ENCODE assay signal across 8 cellular contexts in the genomic region with DNA sequence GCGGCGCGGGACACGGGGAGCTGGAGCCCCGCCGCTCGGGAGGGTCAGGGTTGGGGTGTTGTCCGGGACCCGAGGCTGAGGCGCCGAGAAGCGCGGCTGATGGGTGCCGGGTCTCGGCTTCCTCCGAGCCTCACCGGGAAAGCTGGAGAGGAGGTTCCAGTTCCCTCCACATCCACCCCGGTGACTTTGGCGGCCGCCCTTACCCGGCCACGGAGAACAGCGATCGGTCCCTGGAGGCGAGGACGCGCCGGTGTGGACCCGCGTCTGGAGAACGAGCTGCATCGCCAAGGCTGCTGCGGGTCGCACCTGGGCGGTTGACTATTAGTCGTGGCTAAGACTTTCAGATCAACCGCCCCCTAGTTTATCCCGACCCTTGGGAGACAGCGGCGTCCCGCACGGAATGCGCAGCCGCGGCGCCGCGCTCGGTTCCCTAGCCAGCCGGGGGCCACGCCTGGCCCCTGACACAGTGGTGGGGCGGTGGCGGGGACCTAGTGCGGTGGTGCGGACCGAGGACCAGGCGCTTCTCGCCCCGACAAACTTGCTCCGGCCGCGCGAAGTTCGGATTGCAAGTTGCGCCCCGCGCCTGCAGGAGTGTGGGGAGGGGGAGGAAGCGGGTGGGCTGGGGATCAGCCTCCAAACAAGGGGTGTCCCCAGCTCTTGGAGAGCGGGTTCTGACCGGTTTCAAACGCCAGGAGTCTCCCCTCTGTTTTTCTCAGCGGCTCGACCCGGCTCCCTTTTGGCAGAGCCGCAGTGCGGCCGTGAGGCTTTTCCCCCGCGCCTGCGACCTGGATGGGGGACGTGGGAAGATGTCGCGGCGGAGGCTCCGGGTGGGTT. TPM values are rescaled to one million over a fixed set of nuclear protein-coding genes. Genes with fewer than 3 reads are reported as not detected.
DNase-seq lines count a peak whose midpoint lies in the region; ATAC-seq, FAIRE-seq and TF ChIP-seq lines count a peak whose summit lies in the region.

No MANE protein-coding gene starts in this region.

- no peak overlapping the region for H3K27ac ChIP-seq in neuronal stem cell (replicated peaks; ENCODE audit: low read length)

- H2BK5ac ChIP-seq in neuronal stem cell (ENCODE audit: low read length): peak overlapping the region; percentile 87

- H3K36me3 Mint-ChIP-seq in activated T-cell treated with anti-CD3 and anti-CD28 coated beads, Interleukin-2, amount 50 U/mL, for 4 hours (ENCODE audit: insufficient read depth): no peaks in the 10 kb centered on the region

- peak; percentile 24 to 33 for ATAC-seq in activated T-cell treated with anti-CD3 and anti-CD28 coated beads, Interleukin-2, amount 50 U/mL, for 4 hours
- no peak for ATAC-seq in HG03565 (IDR thresholded peaks at IDR 0.05; ENCODE audit: unreplicated experiment)

- DNase-seq in GM06990 (ENCODE audit: extremely low read depth, insufficient read length) (peak; percentile 42), HT-29 (ENCODE audit: low spot score) (peak; percentile 54), frontal cortex (ENCODE audit: low spot score in 2 of 2) (peak; percentile 34 to 53), neuronal stem cell (ENCODE audit: low spot score) (peak; percentile 45), cerebellar nuclear complex (lab: John Stamatoyannopoulos, UW) (no peak), midbrain (lab: John Stamatoyannopoulos, UW) (no peak)
- DNase-seq in activated T-cell treated with anti-CD3 and anti-CD28 coated beads, Interleukin-2, amount 50 U/mL, for 4 hours: no peak

- H3K4me3 Mint-ChIP-seq in activated T-cell treated with anti-CD3 and anti-CD28 coated beads, Interleukin-2, amount 50 U/mL, for 4 hours: peak overlapping the region; percentile 69

- H3K9me3 ChIP-seq in neuronal stem cell (replicated peaks in 1 of 2; ENCODE audit: control insufficient read depth in 2 of 2, insufficient read depth in 1 of 2, low read depth in 1 of 2, low read length in 2 of 2): peaks cover 0 to 13% of the 10 kb centered on the region in 2 donors

- no peaks in the 10 kb centered on the region for H3K36me3 ChIP-seq in GM06990 (ENCODE audit: control insufficient read depth, insufficient read depth, low read length)
- H3K36me3 ChIP-seq in neuronal stem cell (replicated peaks in 1 of 2; ENCODE audit: control insufficient read depth in 2 of 2, insufficient read depth in 2 of 2, low read length in 2 of 2): no peaks in the 10 kb centered on the region

- WGBS in neuronal stem cell (ENCODE audit: extremely low coverage in 2 of 2, insufficient read length in 2 of 2, insufficient replicate concordance in 1 of 2), 2 donors: no CpG with 5 or more reads among the region's 85 CpGs

- H3K14ac ChIP-seq in neuronal stem cell (ENCODE audit: low read length): no peak overlapping the region

- peak overlapping the region; percentile 94 for H3K23ac ChIP-seq in neuronal stem cell (ENCODE audit: low read depth, low read length, poor library complexity)

- H3K27me3 Mint-ChIP-seq in activated T-cell treated with anti-CD3 and anti-CD28 coated beads, Interleukin-2, amount 50 U/mL, for 4 hours (ENCODE audit: low read depth): peaks cover 63% of the 10 kb centered on the region

- peak overlapping the region; percentile 66 for H3K4ac ChIP-seq in neuronal stem cell (ENCODE audit: low read length)

- H2AFZ ChIP-seq in neuronal stem cell (ENCODE audit: low read length): peak overlapping the region; percentile 97

- H3K79me1 ChIP-seq in neuronal stem cell (ENCODE audit: low read depth, low read length): peaks cover 2% of the 10 kb centered on the region

- peak overlapping the region; percentile 90 for H2BK12ac ChIP-seq in neuronal stem cell (ENCODE audit: low read length)

- peak overlapping the region; percentile 61 for H2BK120ac ChIP-seq in neuronal stem cell (ENCODE audit: low read depth, low read length)

- peak overlapping the region; percentile 98 for H3K18ac ChIP-seq in neuronal stem cell (ENCODE audit: low read length)

- TF ChIP-seq CTCF in GM06990 (IDR thresholded peaks at IDR 0.05; ENCODE audit: insufficient read depth, low read length, poor library complexity, severe bottlenecking): no peak

- H3K4me2 ChIP-seq in neuronal stem cell (ENCODE audit: insufficient read depth, low read length, poor library complexity, severe bottlenecking): peak overlapping the region; percentile 99

- peaks cover 19% of the 10 kb centered on the region for H3K4me1 Mint-ChIP-seq in activated T-cell treated with anti-CD3 and anti-CD28 coated beads, Interleukin-2, amount 50 U/mL, for 4 hours (ENCODE audit: low read depth)

- H3K4me3 ChIP-seq in GM06990 (replicated peaks; ENCODE audit: low read depth, low read length) (peak overlapping the region; percentile 60), neuronal stem cell (ENCODE audit: low read length in 2 of 2) (peak overlapping the region; percentile 56 to 86)

- H3K9me3 Mint-ChIP-seq in activated T-cell treated with anti-CD3 and anti-CD28 coated beads, Interleukin-2, amount 50 U/mL, for 4 hours: no peaks in the 10 kb centered on the region

- no peak overlapping the region for H4K8ac ChIP-seq in neuronal stem cell (ENCODE audit: low read depth, low read length)

- H4K91ac ChIP-seq in neuronal stem cell (ENCODE audit: low read depth, low read length, poor library complexity): no peak overlapping the region

- H3K4me1 ChIP-seq in neuronal stem cell (ENCODE audit: control insufficient read depth in 2 of 2, insufficient read depth in 1 of 2, low read depth in 1 of 2, low read length in 2 of 2): peaks cover 2 to 10% of the 10 kb centered on the region in 2 donors

- peak overlapping the region; percentile 97 for H2BK15ac ChIP-seq in neuronal stem cell (ENCODE audit: low read length)

- H3K27me3 ChIP-seq in GM06990 (replicated peaks; ENCODE audit: control insufficient read depth, insufficient read depth, low read length) (no peaks in the 10 kb centered on the region; the same call in none of the 2 replicates), neuronal stem cell (ENCODE audit: control insufficient read depth in 3 of 3, insufficient read depth in 3 of 3, low read depth in 1 of 3, low read length in 3 of 3) (peaks cover 0 to 76% (median 27%) of the 10 kb centered on the region in 3 experiments)

- peak overlapping the region; percentile 90 for H3K9ac ChIP-seq in neuronal stem cell (ENCODE audit: low read depth, low read length, poor library complexity)

- no peak for FAIRE-seq in frontal cortex (lab: Jason Lieb, UNC)

- peak overlapping the region; percentile 90 for H2AK5ac ChIP-seq in neuronal stem cell (ENCODE audit: low read depth, low read length)

RNA-seq across cellular contexts. Expression of gene FHDC1, which starts 0.5 kb away (rescaled TPM):
- total RNA-seq in HT-29 (2014; rRNA removed; shearing (Covaris generic)): 2.8 and 3.0 TPM in 2 replicates
- under 1 TPM in 2 of 3 donors, not detected in 1; 0.05 to 0.11 TPM for total RNA-seq in activated T-cell treated with anti-CD3 and anti-CD28 coated beads, Interleukin-2, amount 50 U/mL, for 4 hours
- total RNA-seq in frontal cortex: 5.7 TPM
- polyA plus RNA-seq in neuronal stem cell (2013, experiment 1 of 2): 2.0 TPM
- 1.9 TPM for polyA plus RNA-seq in neuronal stem cell (2013, experiment 2 of 2)

Comparison
In these comparisons a context has a peak if more than half of its experiments do, and no peak if none do; other contexts are left out.
1. DNase-seq: peak in GM06990 (single experiment), HT-29 (single experiment), frontal cortex (2 of 2) and neuronal stem cell (single experiment); none in activated T-cell treated with anti-CD3 and anti-CD28 coated beads, Interleukin-2, amount 50 U/mL, for 4 hours (single experiment), cerebellar nuclear complex (0 of 2) and midbrain (single experiment).